ENCODE assay signal across 9 cellular contexts in genomic region chr1:155049651-155050559, GRCh38. TPM values are rescaled to one million over a fixed set of nuclear protein-coding genes. Genes with fewer than 3 reads are reported as not detected.
DNase-seq lines count a peak whose midpoint lies in the region; ATAC-seq and TF ChIP-seq lines count a peak whose summit lies in the region.
"Had no signal": no experiment of that assay in that cellular context is flagged by ENCODE, and none has a peak within 500 bp of the region (broad histone marks: within the 10 kb centered on the region; RNA-seq: fewer than 3 reads in every experiment).

No MANE protein-coding gene starts in this region.

- H3K27ac ChIP-seq in OCI-LY1 (ENCODE audit: low read depth, low read length, poor library complexity, severe bottlenecking) = no peak overlapping the region
- no peak overlapping the region for H3K27ac ChIP-seq in neural progenitor cell

- H3K9ac ChIP-seq in OCI-LY1 (ENCODE audit: low read length) = peak overlapping the region; percentile 72; the same call in 1 of the 2 replicates
- no peak overlapping the region for H3K9ac ChIP-seq in neural progenitor cell

- peak overlapping the region; percentile 87 for H3K4me2 ChIP-seq in OCI-LY1 (ENCODE audit: low read length)
- peak overlapping the region; percentile 89 for H3K4me2 ChIP-seq in neural progenitor cell

- peak overlapping the region; percentile 90 for H3K4me3 Mint-ChIP-seq in neural progenitor cell

- H4K20me1 ChIP-seq in OCI-LY1 (ENCODE audit: insufficient read depth, low read length) = no peaks in the 10 kb centered on the region
- H4K20me1 ChIP-seq in neural progenitor cell (ENCODE audit: low read depth) = peaks cover 16% of the 10 kb centered on the region

- no peaks in the 10 kb centered on the region for H3K9me2 ChIP-seq in OCI-LY1 (ENCODE audit: low read depth, low read length)

- H3K27me3 Mint-ChIP-seq in neural progenitor cell (ENCODE audit: insufficient read depth, low read depth) = peaks cover 9% of the 10 kb centered on the region

- H3K4me1 ChIP-seq in OCI-LY1 (ENCODE audit: insufficient read depth, low read length, severe bottlenecking) = peaks cover 24% of the 10 kb centered on the region
- peaks cover 16% of the 10 kb centered on the region for H3K4me1 ChIP-seq in neural progenitor cell

- H3K79me2 ChIP-seq in OCI-LY1 (ENCODE audit: insufficient read depth, low read length) (no peaks in the 10 kb centered on the region), neural progenitor cell (ENCODE audit: low read depth) (no peaks in the 10 kb centered on the region)

- no peaks in the 10 kb centered on the region for H3K9me3 Mint-ChIP-seq in neural progenitor cell

- H3K27me3 ChIP-seq in OCI-LY1 (ENCODE audit: insufficient read depth, low read length) = no peaks in the 10 kb centered on the region; the same call in none of the 2 replicates
- H3K27me3 ChIP-seq in neural progenitor cell = peaks cover 20% of the 10 kb centered on the region

- TF ChIP-seq CTCF in OCI-LY1 (IDR thresholded peaks at IDR 0.05; ENCODE audit: low read length) (no peak), neural progenitor cell (IDR thresholded peaks at IDR 0.05) (no peak)

- H3K36me3 Mint-ChIP-seq in neural progenitor cell = no peaks in the 10 kb centered on the region

- H3K4me1 Mint-ChIP-seq in neural progenitor cell = peaks cover 51% of the 10 kb centered on the region

- H3F3A ChIP-seq in OCI-LY1 (ENCODE audit: insufficient read depth, low read length) (no peaks in the 10 kb centered on the region), neural progenitor cell (ENCODE audit: low read depth) (peaks cover 25% of the 10 kb centered on the region)

- H3K4me3 ChIP-seq in OCI-LY1 (ENCODE audit: low read depth, low read length, poor library complexity, severe bottlenecking) (peak overlapping the region; percentile 77), neural progenitor cell (peak overlapping the region; percentile 72)

- H3K9me3 ChIP-seq in OCI-LY1 (ENCODE audit: low read length) (no peaks in the 10 kb centered on the region), neural progenitor cell (ENCODE audit: low read depth) (no peaks in the 10 kb centered on the region)

- H3K27ac Mint-ChIP-seq in neural progenitor cell = peak overlapping the region; percentile 94

- H2AFZ ChIP-seq in OCI-LY1 (ENCODE audit: low read length) = no peak overlapping the region
- H2AFZ ChIP-seq in neural progenitor cell (replicated peaks) = no peak overlapping the region

- no peaks in the 10 kb centered on the region for H3K36me3 ChIP-seq in OCI-LY1 (ENCODE audit: insufficient read depth, low read length)
- no peaks in the 10 kb centered on the region for H3K36me3 ChIP-seq in neural progenitor cell

- peak; percentile 20 for DNase-seq in dermis blood vessel endothelial cell
- DNase-seq in neural progenitor cell (ENCODE audit: low spot score) = no peak
- DNase-seq in cortex of kidney (lab: John Stamatoyannopoulos, UW) = no peak
- no peak for DNase-seq in SKM-1 treated with dmso at 0.1 percent for 144 hours (lab: John Stamatoyannopoulos, UW; ENCODE audit: unreplicated experiment)

- peak; percentile 14 for ATAC-seq in GM18517 (IDR thresholded peaks at IDR 0.05; ENCODE audit: unreplicated experiment)
- no peak for ATAC-seq in HG02852 (IDR thresholded peaks at IDR 0.05; ENCODE audit: unreplicated experiment)
- ATAC-seq in HG03025 (IDR thresholded peaks at IDR 0.05; ENCODE audit: low FRiP score, unreplicated experiment) = no peak

RNA-seq across cellular contexts. Expression of gene ADAM15, which starts 1.2 kb away (rescaled TPM):
- total RNA-seq in dermis blood vessel endothelial cell (289 and 307 TPM in 2 replicates), neural progenitor cell (ENCODE audit: low replicate concordance) (15.7 and 44.9 TPM in 2 replicates)

RNA-seq across cellular contexts. Expression of gene EFNA4, which starts 13.6 kb away (rescaled TPM):
- total RNA-seq in dermis blood vessel endothelial cell = 9.5 and 15.7 TPM in 2 replicates
- total RNA-seq in neural progenitor cell (ENCODE audit: low replicate concordance) = 10.7 and 18.4 TPM in 2 replicates

RNA-seq across cellular contexts. Expression of gene DCST1, which starts 16.3 kb away (rescaled TPM):
- total RNA-seq in dermis blood vessel endothelial cell = not detected in 2 replicates
- not detected in 2 replicates for total RNA-seq in neural progenitor cell (ENCODE audit: low replicate concordance)
- total RNA-seq: subcutaneous adipose tissue had no signal

RNA-seq across cellular contexts. Expression of gene DCST2, which starts 16.3 kb away (rescaled TPM):
- total RNA-seq in dermis blood vessel endothelial cell (0.17 and 0.70 TPM in 2 replicates), neural progenitor cell (ENCODE audit: low replicate concordance) (1.8 and 2.0 TPM in 2 replicates)

RNA-seq across cellular contexts. Expression of gene EFNA3, which starts 28.7 kb away (rescaled TPM):
- total RNA-seq in dermis blood vessel endothelial cell (1.9 and 2.2 TPM in 2 replicates), neural progenitor cell (ENCODE audit: low replicate concordance) (4.0 and 9.6 TPM in 2 replicates)
